ENCODE assay signal across 10 cellular contexts in genomic region chr5:113204525-113205161, GRCh38.
A peak's percentile ranks its signal among the peaks of the same experiment; 100 is the strongest.
DNase-seq lines count a peak whose midpoint lies in the region; ATAC-seq and TF ChIP-seq lines count a peak whose summit lies in the region.
"Had no signal": no experiment of that assay in that cellular context is flagged by ENCODE, and none has a peak within 500 bp of the region (broad histone marks: within the 10 kb centered on the region; RNA-seq: fewer than 3 reads in every experiment).

No MANE protein-coding gene starts in this region.

- no peak overlapping the region for H3K4me3 Mint-ChIP-seq in progenitor cell of endocrine pancreas (ENCODE audit: low read depth)

- peak overlapping the region; percentile 2 for H3K27ac Mint-ChIP-seq in progenitor cell of endocrine pancreas

- intact Hi-C loops in Right ventricle myocardium superior (cut with DNase I): loop anchor here (10.0 kb wide), 1 partner anchor 120 kb away; no protein-coding TSS in a partner anchor

- H3K9me3 Mint-ChIP-seq in progenitor cell of endocrine pancreas (ENCODE audit: low read depth): no peaks in the 10 kb centered on the region

- H3K4me3 ChIP-seq in astrocyte of the cerebellum (ENCODE audit: low read depth, low read length): no peak overlapping the region
- H3K4me3 ChIP-seq: K562, upper lobe of left lung had no signal

- peaks cover 3% of the 10 kb centered on the region for H3K27me3 Mint-ChIP-seq in progenitor cell of endocrine pancreas

- no peak for TF ChIP-seq CTCF in astrocyte of the cerebellum (IDR thresholded peaks at IDR 0.05; ENCODE audit: low read depth, low read length, missing control alignments)
- no peak for TF ChIP-seq CTCF in progenitor cell of endocrine pancreas (IDR thresholded peaks at IDR 0.05; ENCODE audit: unreplicated experiment)

- DNase-seq in GOT3 (lab: John Stamatoyannopoulos, UW) (peak; percentile 13), astrocyte of the cerebellum (ENCODE audit: low read depth) (peak; percentile 45), Right ventricle myocardium superior (peak; percentile 73), progenitor cell of endocrine pancreas (ENCODE audit: low spot score, unreplicated experiment) (no peak), NCI-H1436 (lab: John Stamatoyannopoulos, UW) (no peak), AML-193 (lab: John Stamatoyannopoulos, UW) (no peak)
- DNase-seq: upper lobe of left lung had no signal

- H3K4me1 Mint-ChIP-seq in progenitor cell of endocrine pancreas (ENCODE audit: low read depth): peaks cover 27% of the 10 kb centered on the region

- in situ Hi-C loops in astrocyte of the cerebellum (cut with HindIII; ENCODE audit: low sequenced_read_pairs): no loop called here

- peak; percentile 75 for ATAC-seq in Right ventricle myocardium superior (ENCODE audit: poor library complexity)
- ATAC-seq in GM18867 (IDR thresholded peaks at IDR 0.05; ENCODE audit: unreplicated experiment): no peak
- no peak for ATAC-seq in GM18502 (IDR thresholded peaks at IDR 0.05; ENCODE audit: poor library complexity, unreplicated experiment)
- ATAC-seq: K562 had no signal

- no peaks in the 10 kb centered on the region for H3K36me3 Mint-ChIP-seq in progenitor cell of endocrine pancreas (ENCODE audit: insufficient read depth)

Comparison
In these comparisons a context has a peak if more than half of its experiments do, and no peak if none do; other contexts are left out.
1. DNase-seq: peak in GOT3 (single experiment), astrocyte of the cerebellum (single experiment) and Right ventricle myocardium superior (single experiment); none in progenitor cell of endocrine pancreas (single experiment), NCI-H1436 (single experiment) and AML-193 (0 of 2).